In the genomic region with DNA sequence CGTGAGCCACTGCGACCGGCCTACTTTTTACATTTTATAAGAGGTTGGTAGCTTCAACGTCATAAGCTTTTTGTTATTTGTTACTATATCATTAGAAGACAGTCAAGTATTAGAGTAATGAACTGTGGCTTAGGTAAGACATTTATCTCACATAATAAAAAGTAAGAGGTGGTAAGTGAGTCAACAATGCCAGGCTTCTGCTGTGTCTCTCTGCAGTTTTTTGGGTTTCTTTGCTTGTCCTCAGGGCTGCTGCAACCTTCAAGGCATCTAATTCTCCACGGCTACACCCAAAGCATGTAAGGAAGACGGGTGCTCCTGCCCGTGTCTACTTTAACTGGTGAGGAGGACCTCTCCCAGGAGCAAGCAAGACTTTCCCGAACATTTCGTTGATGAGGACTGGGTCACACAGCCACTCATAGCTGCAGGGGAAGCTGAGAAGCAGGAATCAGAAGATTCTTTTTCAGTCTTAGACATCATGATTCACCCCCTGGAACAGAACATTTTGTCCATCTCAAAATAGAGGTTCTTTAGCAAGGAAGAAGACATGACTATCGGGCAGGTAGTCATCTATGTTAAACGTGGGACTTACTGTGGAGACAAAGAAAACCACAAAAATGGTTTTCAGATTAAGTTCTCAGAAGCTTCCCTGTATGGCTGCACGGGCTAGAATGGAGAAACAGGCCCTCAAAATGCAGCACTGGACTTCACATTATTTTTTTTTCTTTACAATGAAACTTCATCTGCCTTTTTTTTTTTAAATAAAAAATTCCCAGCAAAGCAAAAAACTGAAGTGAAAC, we compare ENCODE assay signal across 1 cellular context.
TF ChIP-seq lines count a peak whose summit lies in the region.

No MANE protein-coding gene starts in this region.

TF ChIP-seq in K562, 482 proteins besides CTCF, POLR2A, EP300 and RAD21 (continued from another document):
- TF ChIP-seq, protein P1, sequence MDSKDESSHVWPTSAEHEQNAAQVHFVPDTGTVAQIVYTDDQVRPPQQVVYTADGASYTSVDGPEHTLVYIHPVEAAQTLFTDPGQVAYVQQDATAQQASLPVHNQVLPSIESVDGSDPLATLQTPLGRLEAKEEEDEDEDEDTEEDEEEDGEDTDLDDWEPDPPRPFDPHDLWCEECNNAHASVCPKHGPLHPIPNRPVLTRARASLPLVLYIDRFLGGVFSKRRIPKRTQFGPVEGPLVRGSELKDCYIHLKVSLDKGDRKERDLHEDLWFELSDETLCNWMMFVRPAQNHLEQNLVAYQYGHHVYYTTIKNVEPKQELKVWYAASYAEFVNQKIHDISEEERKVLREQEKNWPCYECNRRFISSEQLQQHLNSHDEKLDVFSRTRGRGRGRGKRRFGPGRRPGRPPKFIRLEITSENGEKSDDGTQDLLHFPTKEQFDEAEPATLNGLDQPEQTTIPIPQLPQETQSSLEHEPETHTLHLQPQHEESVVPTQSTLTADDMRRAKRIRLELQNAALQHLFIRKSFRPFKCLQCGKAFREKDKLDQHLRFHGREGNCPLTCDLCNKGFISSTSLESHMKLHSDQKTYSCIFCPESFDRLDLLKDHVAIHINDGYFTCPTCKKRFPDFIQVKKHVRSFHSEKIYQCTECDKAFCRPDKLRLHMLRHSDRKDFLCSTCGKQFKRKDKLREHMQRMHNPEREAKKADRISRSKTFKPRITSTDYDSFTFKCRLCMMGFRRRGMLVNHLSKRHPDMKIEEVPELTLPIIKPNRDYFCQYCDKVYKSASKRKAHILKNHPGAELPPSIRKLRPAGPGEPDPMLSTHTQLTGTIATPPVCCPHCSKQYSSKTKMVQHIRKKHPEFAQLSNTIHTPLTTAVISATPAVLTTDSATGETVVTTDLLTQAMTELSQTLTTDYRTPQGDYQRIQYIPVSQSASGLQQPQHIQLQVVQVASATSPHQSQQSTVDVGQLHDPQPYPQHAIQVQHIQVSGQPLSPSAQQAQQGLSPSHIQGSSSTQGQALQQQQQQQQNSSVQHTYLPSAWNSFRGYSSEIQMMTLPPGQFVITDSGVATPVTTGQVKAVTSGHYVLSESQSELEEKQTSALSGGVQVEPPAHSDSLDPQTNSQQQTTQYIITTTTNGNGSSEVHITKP (IDR thresholded peaks at IDR 0.05; ENCODE audit: partially characterized antibody) = peak; percentile 14
- TF ChIP-seq STAT6 (CRISPR knock-in tag; IDR thresholded peaks at IDR 0.05) (no peak), RBM22 (IDR thresholded peaks at IDR 0.05; ENCODE audit: low read depth, low read length, poor library complexity, severe bottlenecking) (no peak)
